25 cellular contexts compared by ENCODE assay signal in genomic region chr5:16013334-16014065, GRCh38.
DNase-seq lines count a peak whose midpoint lies in the region; ATAC-seq, FAIRE-seq and TF ChIP-seq lines count a peak whose summit lies in the region.
"Had no signal": no experiment of that assay in that cellular context is flagged by ENCODE, and none has a peak within 500 bp of the region (broad histone marks: within the 10 kb centered on the region; RNA-seq: fewer than 3 reads in every experiment).

No MANE protein-coding gene starts in this region.

- ATAC-seq in GM18505 (IDR thresholded peaks at IDR 0.05; ENCODE audit: unreplicated experiment), result no peak
- ATAC-seq: activated T-helper 17 cell treated with anti-CD3 and anti-CD28 coated beads, Interleukin-2, amount 50 U/mL, for 72 hours; K562; left lung had no signal

- no peak for TF ChIP-seq POLR2A in GM18505 (IDR thresholded peaks at IDR 0.05; ENCODE audit: borderline replicate concordance, extremely low read depth, insufficient read depth, insufficient read length)

- FAIRE-seq in RCC 7860 (lab: Jason Lieb, UNC), result no peak
- FAIRE-seq: H1, K562 had no signal

- DNase-seq in A172 (ENCODE audit: low spot score), result peak; percentile 30
- DNase-seq in HCEC 1CT, result peak; percentile 50
- DNase-seq in RCC 7860 (ENCODE audit: low spot score), result peak; percentile 17
- DNase-seq in foreskin melanocyte, result peak; percentile 14
- no peak for DNase-seq in stimulated activated CD4-positive, alpha-beta T cell treated with anti-CD3 and anti-CD28 coated beads, Interleukin-2, amount 100 ng/mL, for 24 hours
- DNase-seq in HPDE6-E6E7 (ENCODE audit: extremely low spot score), result no peak
- DNase-seq: activated CD4-positive, alpha-beta T cell treated with anti-CD3 and anti-CD28 coated beads for 4 hours; activated naive CD4-positive, alpha-beta T cell treated with anti-CD3 and anti-CD28 coated beads, Interleukin-2, amount 10 ng/mL, durations not matched to agents 7 days and 5 days; GDM1; left lung; mesenchymal stem cell; MM.1S; NCI-H2029 treated with DMSO at 0.1 percent for 48 hours; NCI-H2227 treated with DMSO at 0.1 percent for 48 hours; NCI-H526 treated with DMSO at 0.1 percent for 48 hours; ovary; spleen; stimulated activated CD8-positive, alpha-beta memory T cell treated with anti-CD3 and anti-CD28 coated beads, Interleukin-4, amount 100 ng/mL, for 48 hours; T-helper 9 cell; testis; WERI-Rb-1 had no signal

Comparison
In these comparisons a context has a peak if more than half of its experiments do, and no peak if none do; other contexts are left out.
1. DNase-seq: peak in A172 (single experiment), HCEC 1CT (single experiment), RCC 7860 (single experiment) and foreskin melanocyte (single experiment); none in stimulated activated CD4-positive, alpha-beta T cell treated with anti-CD3 and anti-CD28 coated beads, Interleukin-2, amount 100 ng/mL, for 24 hours (0 of 2) and HPDE6-E6E7 (single experiment).